Comparison of ENCODE assay signal across 12 cellular contexts in genomic region chr7:116271161-116271979, GRCh38.
DNase-seq lines count a peak whose midpoint lies in the region; ATAC-seq, FAIRE-seq and TF ChIP-seq lines count a peak whose summit lies in the region.
"Had no signal": no experiment of that assay in that cellular context is flagged by ENCODE, and none has a peak within 500 bp of the region (broad histone marks: within the 10 kb centered on the region; RNA-seq: fewer than 3 reads in every experiment).

No MANE protein-coding gene starts in this region.

- H3K23ac ChIP-seq in mesendoderm (ENCODE audit: low read length) = no peak overlapping the region

- H3K4me3 ChIP-seq in GM23248 (peak overlapping the region; percentile 50), astrocyte of the spinal cord (ENCODE audit: low read depth, low read length) (no peak overlapping the region), right cardiac atrium (ENCODE audit: low read length) (no peak overlapping the region), spleen (no peak overlapping the region), kidney (ENCODE audit: low read length in 2 of 2) (no peak overlapping the region), mesendoderm (ENCODE audit: low read length) (no peak overlapping the region)

- 4 to 5% methylated on average over 6 of the region's 6 CpGs for WGBS in GM23248 (ENCODE audit: low coverage in 1 of 2, low lambda C conversion rate in 2 of 2, missing lambda C conversion rate in 2 of 2), 2 experiments
- WGBS in right cardiac atrium = 47% methylated on average over 6 of the region's 6 CpGs
- 62 to 79% (median 76%) methylated on average over 6 of the region's 6 CpGs for WGBS in spleen, 5 donors
- WGBS in mesendoderm (ENCODE audit: extremely low coverage, insufficient coverage, low lambda C conversion rate) = no CpG with 5 or more reads among the region's 6 CpGs

- no peak for TF ChIP-seq POLR2A in spleen (IDR thresholded peaks at IDR 0.05)

- no peak overlapping the region for H2AK5ac ChIP-seq in mesendoderm (ENCODE audit: low read length)

- peaks cover 42% of the 10 kb centered on the region for H3F3A ChIP-seq in GM23248 (ENCODE audit: insufficient read depth)

- no peak overlapping the region for H2BK120ac ChIP-seq in mesendoderm (ENCODE audit: low read depth, low read length)

- H3K4ac ChIP-seq in mesendoderm (ENCODE audit: low read depth, low read length) = no peak overlapping the region

- intact Hi-C loops in right cardiac atrium (cut with DNase I) (loop anchor here in 2 of 4 donors (5.0 to 10.0 kb wide), 2 partner anchors 46 to 253 kb away; partner anchors contain the start of gene CAV1 (in 1 of the 2)), spleen (cut with DNase I; ENCODE audit: low total_unique reads) (no loop called here), kidney (cut with DNase I) (no loop called here)

- no peaks in the 10 kb centered on the region for H3K79me1 ChIP-seq in mesendoderm (ENCODE audit: low read length)

- H3K36me3 ChIP-seq in GM23248 (ENCODE audit: low read depth) (no peaks in the 10 kb centered on the region), spleen (no peaks in the 10 kb centered on the region), kidney (ENCODE audit: control insufficient read depth in 1 of 2, insufficient read depth in 2 of 2, low read length in 2 of 2) (no peaks in the 10 kb centered on the region), mesendoderm (ENCODE audit: control insufficient read depth, insufficient read depth, low read length) (no peaks in the 10 kb centered on the region)

- no peak overlapping the region for H4K5ac ChIP-seq in mesendoderm (ENCODE audit: low read length)

- H2BK5ac ChIP-seq in mesendoderm (ENCODE audit: low read length) = no peak overlapping the region

- H3K4me2 ChIP-seq in GM23248 (ENCODE audit: unreplicated experiment) = peak overlapping the region; percentile 72
- H3K4me2 ChIP-seq in mesendoderm (ENCODE audit: low read length) = no peak overlapping the region

- H4K8ac ChIP-seq in mesendoderm (ENCODE audit: low read depth, low read length) = no peak overlapping the region

- H4K20me1 ChIP-seq in GM23248 (ENCODE audit: insufficient read depth) = no peaks in the 10 kb centered on the region

- in situ Hi-C loops in GM23248 (cut with MboI) = no loop called here
- in situ Hi-C loops in astrocyte of the spinal cord (cut with HindIII; ENCODE audit: low sequenced_read_pairs) = no loop called here

- H2AFZ ChIP-seq in GM23248 = peak overlapping the region; percentile 43

- no peaks in the 10 kb centered on the region for H3K9me3 ChIP-seq in GM23248 (ENCODE audit: low read depth)
- H3K9me3 ChIP-seq in right cardiac atrium (ENCODE audit: control insufficient read depth, low read length) = no peaks in the 10 kb centered on the region
- no peaks in the 10 kb centered on the region for H3K9me3 ChIP-seq in spleen
- H3K9me3 ChIP-seq in kidney (ENCODE audit: control insufficient read depth in 1 of 2, low read length in 2 of 2) = no peaks in the 10 kb centered on the region

- FAIRE-seq in kidney (lab: Jason Lieb, UNC) = no peak

- no peak overlapping the region for H3K56ac ChIP-seq in mesendoderm (ENCODE audit: low read length)

- H3K79me2 ChIP-seq in GM23248 (ENCODE audit: insufficient read depth) (no peaks in the 10 kb centered on the region), mesendoderm (ENCODE audit: control insufficient read depth, insufficient read depth, low read length) (no peaks in the 10 kb centered on the region)

- H3K27ac ChIP-seq in GM23248 (peak overlapping the region; percentile 79), right cardiac atrium (ENCODE audit: low read length) (peak overlapping the region; percentile 36), spleen (peak overlapping the region in 7 of 8 donors; percentile 10 to 45 (median 22)), kidney (ENCODE audit: low read depth in 2 of 2, low read length in 2 of 2) (peak overlapping the region in 1 of 2 donors; percentile 27), mesendoderm (ENCODE audit: low read depth, low read length) (no peak overlapping the region)

- H3K9me2 ChIP-seq in GM23248 (ENCODE audit: insufficient read depth) = 0 out of 2 replicates have a peak, but pooled peaks cover 3% of the 10 kb centered on the region

- no peak for TF ChIP-seq CTCF in astrocyte of the spinal cord (IDR thresholded peaks at IDR 0.05; ENCODE audit: low read depth, low read length)
- no peak for TF ChIP-seq CTCF in spleen (IDR thresholded peaks at IDR 0.05 in 8 of 11, conservative IDR thresholded peaks at IDR 0.05 in 3 of 11)
- no peak for TF ChIP-seq CTCF in kidney (IDR thresholded peaks at IDR 0.05; ENCODE audit: borderline replicate concordance, extremely low read depth, insufficient read depth)

- H3K4me1 ChIP-seq in GM23248 (ENCODE audit: insufficient read depth) (peaks cover 45% of the 10 kb centered on the region), right cardiac atrium (ENCODE audit: control insufficient read depth, insufficient read depth, low read length) (peaks cover 3% of the 10 kb centered on the region), spleen (peaks cover 0 to 18% (median 2%) of the 10 kb centered on the region in 6 donors), kidney (ENCODE audit: control insufficient read depth in 1 of 2, insufficient read depth in 1 of 2, low read depth in 1 of 2, low read length in 2 of 2) (peaks cover 3 to 8% of the 10 kb centered on the region in 2 donors), mesendoderm (ENCODE audit: control insufficient read depth, low read depth, low read length) (peaks cover 2% of the 10 kb centered on the region)

- ATAC-seq in right cardiac atrium = peak; percentile 70 to 72
- ATAC-seq in HG03442 (IDR thresholded peaks at IDR 0.05; ENCODE audit: unreplicated experiment) = no peak

- DNase-seq in GM23248 = peak; percentile 65
- DNase-seq in astrocyte of the spinal cord (ENCODE audit: low read depth, low spot score) = peak; percentile 39
- peak; percentile 20 to 48 (median 38) for DNase-seq in right cardiac atrium
- DNase-seq in spleen = no peak
- no peak for DNase-seq in kidney
- DNase-seq in mesendoderm = no peak
- no peak for DNase-seq in DMS153 (lab: John Stamatoyannopoulos, UW)
- DNase-seq: activated naive CD4-positive, alpha-beta T cell treated with anti-CD3 and anti-CD28 coated beads, Interleukin-2, amount 50 U/mL, for 16 hours; DND-41; erythroblast; NCI-H524 treated with DMSO at 0.1 percent for 48 hours had no signal

- H3K18ac ChIP-seq in mesendoderm (ENCODE audit: low read length) = no peak overlapping the region

- H3K27me3 ChIP-seq in GM23248 (replicated peaks; ENCODE audit: insufficient read depth) (no peaks in the 10 kb centered on the region), right cardiac atrium (ENCODE audit: control insufficient read depth, insufficient read depth) (no peaks in the 10 kb centered on the region), spleen (replicated peaks in 1 of 7) (no peaks in the 10 kb centered on the region), mesendoderm (ENCODE audit: insufficient read depth, low read length, poor library complexity) (no peaks in the 10 kb centered on the region)

- peak overlapping the region; percentile 37 for H3K9ac ChIP-seq in GM23248
- no peak overlapping the region for H3K9ac ChIP-seq in kidney (ENCODE audit: low read length in 2 of 2)
- no peak overlapping the region for H3K9ac ChIP-seq in mesendoderm (ENCODE audit: low read length)

- no peak overlapping the region for H2BK15ac ChIP-seq in mesendoderm (replicated peaks; ENCODE audit: low read depth)

Comparison
In these comparisons a context has a peak if more than half of its experiments do, and no peak if none do; other contexts are left out.
1. DNase-seq: peak in GM23248 (single experiment), astrocyte of the spinal cord (single experiment) and right cardiac atrium (3 of 3); none in spleen (single experiment), kidney (single experiment), mesendoderm (single experiment) and DMS153 (single experiment).